Comparison of ENCODE assay signal across 21 cellular contexts in genomic region chr13:112880221-112880641, GRCh38.
"Had no signal": no experiment of that assay in that cellular context is flagged by ENCODE, and none has a peak within 500 bp of the region (broad histone marks: within the 10 kb centered on the region; RNA-seq: fewer than 3 reads in every experiment).

No MANE protein-coding gene starts in this region.

- H3K9me3 ChIP-seq: colonic mucosa, esophagus squamous epithelium, gastroesophageal sphincter, psoas muscle, right lobe of liver, suprapubic skin, thyroid gland had no signal

- H3K4me1 ChIP-seq: colonic mucosa, esophagus squamous epithelium, gastroesophageal sphincter, parathyroid adenoma, psoas muscle, right lobe of liver, suprapubic skin, thyroid gland had no signal

- DNase-seq: cerebellar nuclear complex; colonic mucosa; dermis blood vessel endothelial cell; esophagus squamous epithelium; foreskin fibroblast; immature natural killer cell; left colon; retina; stimulated activated CD4-positive, alpha-beta T cell treated with anti-CD3 and anti-CD28 coated beads, Interleukin-2, amount 100 ng/mL, for 24 hours; stimulated activated CD4-positive, alpha-beta T cell treated with anti-CD3 and anti-CD28 coated beads, Interleukin-4, amount 100 ng/mL, for 4 hours; stimulated activated naive B cell treated with anti-CD40 and anti-IgM and Interleukin-4, amounts not matched to agents 10 μg/mL and 1 μg/mL and 100 μg/mL, for 72 hours; thyroid gland had no signal

- H3K4me1 Mint-ChIP-seq: mesothelial cell of epicardium had no signal

- H3K9me3 Mint-ChIP-seq: immature natural killer cell; memory B cell; mesothelial cell of epicardium; nephron; stimulated activated naive B cell treated with anti-CD40 and anti-IgM and Interleukin-4, amounts not matched to agents 10 μg/mL and 1 μg/mL and 100 μg/mL, for 72 hours; type B pancreatic cell had no signal

- H3K4me3 ChIP-seq: colonic mucosa, esophagus squamous epithelium, gastroesophageal sphincter, psoas muscle, right lobe of liver, suprapubic skin, thyroid gland had no signal

- H3K27me3 Mint-ChIP-seq: memory B cell; stimulated activated naive B cell treated with anti-CD40 and anti-IgM and Interleukin-4, amounts not matched to agents 10 μg/mL and 1 μg/mL and 100 μg/mL, for 72 hours; type B pancreatic cell had no signal

- ATAC-seq: gastroesophageal sphincter; left colon; psoas muscle; right lobe of liver; stimulated activated naive B cell treated with anti-CD40 and anti-IgM and Interleukin-4, amounts not matched to agents 10 μg/mL and 1 μg/mL and 100 μg/mL, for 72 hours had no signal

- H3K4me3 Mint-ChIP-seq: immature natural killer cell; memory B cell; mesothelial cell of epicardium; nephron; stimulated activated naive B cell treated with anti-CD40 and anti-IgM and Interleukin-4, amounts not matched to agents 10 μg/mL and 1 μg/mL and 100 μg/mL, for 72 hours; type B pancreatic cell had no signal

- H3K27me3 ChIP-seq: colonic mucosa, esophagus squamous epithelium, gastroesophageal sphincter, right lobe of liver, suprapubic skin, thyroid gland had no signal

- H3K27ac Mint-ChIP-seq: immature natural killer cell; memory B cell; mesothelial cell of epicardium; nephron; stimulated activated naive B cell treated with anti-CD40 and anti-IgM and Interleukin-4, amounts not matched to agents 10 μg/mL and 1 μg/mL and 100 μg/mL, for 72 hours; type B pancreatic cell had no signal

- H3K36me3 ChIP-seq: colonic mucosa had no signal

- H3K27ac ChIP-seq: colonic mucosa, esophagus squamous epithelium, gastroesophageal sphincter, parathyroid adenoma, psoas muscle, right lobe of liver, suprapubic skin, thyroid gland had no signal
